In the genomic region with DNA sequence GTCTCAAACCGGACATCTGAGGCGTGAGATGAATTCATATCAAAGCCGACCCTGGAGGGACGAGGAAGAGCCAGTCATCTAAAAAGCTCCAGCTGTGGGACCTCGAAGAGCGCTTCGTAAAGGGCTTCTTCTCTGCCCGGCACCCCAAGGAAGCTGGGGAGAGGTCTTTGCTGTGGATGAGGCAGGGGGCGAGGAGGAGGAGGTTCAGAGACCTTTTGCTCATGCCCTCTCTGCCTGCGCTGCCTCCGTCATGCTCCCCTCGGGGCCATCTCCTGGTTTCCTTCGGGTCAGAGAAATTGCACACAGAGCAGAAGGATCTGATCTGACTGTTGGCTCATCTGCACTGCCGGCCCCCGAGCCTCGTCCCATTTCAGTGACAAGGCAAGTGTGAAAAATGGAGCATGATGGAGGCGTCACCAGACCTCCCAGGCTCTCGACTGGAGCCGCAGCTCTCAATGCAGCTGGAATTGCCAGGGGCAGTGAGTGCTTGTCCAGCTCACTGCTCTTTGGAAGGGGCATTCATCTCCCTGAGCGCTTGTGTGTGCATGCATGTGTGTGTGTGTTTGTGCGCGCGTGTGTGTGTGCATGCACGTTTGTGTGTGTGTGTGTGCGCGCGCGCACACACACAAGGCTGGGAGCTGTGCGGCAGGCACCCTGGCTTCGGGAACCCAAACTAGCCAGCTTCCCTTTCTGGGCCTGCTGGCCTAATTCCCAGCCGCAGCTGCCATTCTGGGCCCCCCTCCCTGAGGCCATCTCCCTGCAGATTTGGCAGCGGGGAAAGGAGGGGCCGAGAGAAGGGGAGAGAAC, we compare ENCODE assay signal across 8 cellular contexts. TPM values are rescaled to one million over a fixed set of nuclear protein-coding genes. Genes with fewer than 3 reads are reported as not detected.
DNase-seq lines count a peak whose midpoint lies in the region; FAIRE-seq and TF ChIP-seq lines count a peak whose summit lies in the region.

No MANE protein-coding gene starts in this region.

- H3K4me3 ChIP-seq in ectodermal cell (ENCODE audit: insufficient read depth, low read depth, low read length) = peak overlapping the region; percentile 39

- H3K4me1 Mint-ChIP-seq in progenitor cell of endocrine pancreas (ENCODE audit: low read depth) = peaks cover 6% of the 10 kb centered on the region

- H3K9ac ChIP-seq in ES-I3 (ENCODE audit: low read depth, low read length) = peak overlapping the region; percentile 74

- H3K27ac ChIP-seq in ectodermal cell (ENCODE audit: insufficient read depth, low read depth, low read length, poor library complexity, severe bottlenecking) = peak overlapping the region; percentile 33

- TF ChIP-seq CTCF in progenitor cell of endocrine pancreas (IDR thresholded peaks at IDR 0.05; ENCODE audit: unreplicated experiment) = peak; percentile 5

- intact Hi-C loops in posterior vena cava (cut with DNase I) = loop anchor here (5.0 to 10.0 kb wide), 3 partner anchors 63 to 325 kb away; a partner anchor contains a TSS

- H3K27me3 ChIP-seq in ectodermal cell (ENCODE audit: control insufficient read depth, insufficient read depth, low read length, poor library complexity, severe bottlenecking) = peaks cover 11% of the 10 kb centered on the region

- H3K36me3 ChIP-seq in ES-I3 (ENCODE audit: insufficient read depth, low read length) (no peaks in the 10 kb centered on the region), ectodermal cell (ENCODE audit: control insufficient read depth, insufficient read depth, low read length) (no peaks in the 10 kb centered on the region)

- H3K9me3 Mint-ChIP-seq in progenitor cell of endocrine pancreas (ENCODE audit: low read depth) = no peaks in the 10 kb centered on the region

- H3K9me3 ChIP-seq in ES-I3 (ENCODE audit: control insufficient read depth, insufficient read depth, low read length) (no peaks in the 10 kb centered on the region), ectodermal cell (ENCODE audit: control insufficient read depth, low read length) (no peaks in the 10 kb centered on the region)

- no peak overlapping the region for H3K27ac Mint-ChIP-seq in progenitor cell of endocrine pancreas

- no peak overlapping the region for H3K4me3 Mint-ChIP-seq in progenitor cell of endocrine pancreas (ENCODE audit: low read depth)

- H3K4me1 ChIP-seq in ES-I3 (ENCODE audit: insufficient read depth, low read length) = peaks cover 13% of the 10 kb centered on the region; the same call in 1 of the 2 replicates
- peaks cover 20% of the 10 kb centered on the region for H3K4me1 ChIP-seq in ectodermal cell (ENCODE audit: control insufficient read depth, insufficient read depth, low read length)

- FAIRE-seq in H54 (lab: Jason Lieb, UNC) = no peak

- TF ChIP-seq POLR2A in H54 (IDR thresholded peaks at IDR 0.05; ENCODE audit: low read depth, low read length) = no peak

- H3K36me3 Mint-ChIP-seq in progenitor cell of endocrine pancreas (ENCODE audit: insufficient read depth) = no peaks in the 10 kb centered on the region

- peak; percentile 50 to 75 for DNase-seq in NCI-H524 (lab: John Stamatoyannopoulos, UW)
- no peak for DNase-seq in progenitor cell of endocrine pancreas (ENCODE audit: low spot score, unreplicated experiment)
- DNase-seq in NCI-H2196 (lab: John Stamatoyannopoulos, UW; ENCODE audit: unreplicated experiment) = no peak
- DNase-seq in posterior vena cava (ENCODE audit: low spot score) = no peak
- no peak for DNase-seq in H54 (ENCODE audit: insufficient read length, low spot score)
- no peak for DNase-seq in GM03348 (ENCODE audit: low spot score)

- peaks cover 73% of the 10 kb centered on the region for H3K27me3 Mint-ChIP-seq in progenitor cell of endocrine pancreas

- 56 to 59% methylated on average over 33 of the region's 33 CpGs for WGBS in ectodermal cell, 2 experiments

RNA-seq across cellular contexts. Expression of a gene that starts 9.2 kb away (rescaled TPM):
- polyA plus RNA-seq in ectodermal cell (2013, experiment 1 of 4) = 2.3 TPM
- 1.5 TPM for polyA plus RNA-seq in ectodermal cell (2013, experiment 2 of 4)
- 1.5 TPM for polyA plus RNA-seq in ectodermal cell (2013, experiment 3 of 4)
- 1.9 TPM for polyA plus RNA-seq in ectodermal cell (2013, experiment 4 of 4)
- total RNA-seq in progenitor cell of endocrine pancreas (0.19 and 0.49 TPM in 2 replicates), posterior vena cava (1 to 10 TPM; 3.3 to 5.5 TPM)

RNA-seq across cellular contexts. Expression of a gene that starts 37.3 kb away (rescaled TPM):
- polyA plus RNA-seq in ectodermal cell (2013, experiment 1 of 4) = 103 TPM
- 130 TPM for polyA plus RNA-seq in ectodermal cell (2013, experiment 2 of 4)
- 71.6 TPM for polyA plus RNA-seq in ectodermal cell (2013, experiment 3 of 4)
- 77.3 TPM for polyA plus RNA-seq in ectodermal cell (2013, experiment 4 of 4)
- total RNA-seq in progenitor cell of endocrine pancreas (174 and 187 TPM in 2 replicates), posterior vena cava (100 to 1,000 TPM in 1 of 2 donors, 10 to 100 TPM in 1; 92.5 to 132 TPM)

Comparison
In these comparisons a context has a peak if more than half of its experiments do, and no peak if none do; other contexts are left out.
1. DNase-seq: peak in NCI-H524 (2 of 2); none in progenitor cell of endocrine pancreas (single experiment), NCI-H2196 (single experiment), posterior vena cava (single experiment), H54 (single experiment) and GM03348 (single experiment).